Comparison of ENCODE assay signal across 24 cellular contexts in the genomic region with DNA sequence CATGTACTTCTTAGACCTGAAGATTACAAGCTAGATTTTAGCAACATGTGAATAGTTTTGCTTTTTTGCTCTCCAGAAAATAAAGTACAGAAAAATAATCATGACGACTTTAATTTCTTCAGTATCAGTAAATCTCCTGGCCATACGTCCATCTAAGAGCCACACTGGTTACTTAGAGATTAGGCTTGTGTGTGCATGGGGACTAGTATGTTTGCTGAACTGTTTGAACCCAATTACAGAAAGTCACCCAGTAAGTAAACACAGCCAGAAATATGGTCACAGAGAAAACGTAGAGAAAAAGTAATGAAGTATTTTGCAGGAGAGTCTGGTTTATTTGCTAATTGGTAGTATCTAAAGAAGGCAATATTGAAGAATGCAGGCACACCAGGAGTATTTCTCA.
"Had no signal": no experiment of that assay in that cellular context is flagged by ENCODE, and none has a peak within 500 bp of the region (broad histone marks: within the 10 kb centered on the region; RNA-seq: fewer than 3 reads in every experiment).

No MANE protein-coding gene starts in this region.

- H3K9me3 ChIP-seq: esophagus muscularis mucosa, gastrocnemius medialis, heart right ventricle, left lung, lower lobe of right lung had no signal

- ATAC-seq: gastrocnemius medialis; heart right ventricle; left cardiac atrium; left lung; left ventricle myocardium superior; lower lobe of right lung; naive thymus-derived CD4-positive, alpha-beta T cell had no signal

- H3K36me3 ChIP-seq: esophagus muscularis mucosa, gastrocnemius medialis, heart right ventricle, left lung, lower lobe of right lung had no signal

- DNase-seq: dermis blood vessel endothelial cell; dorsolateral prefrontal cortex; effector CD4-positive, alpha-beta T cell; effector memory CD4-positive, alpha-beta T cell; foreskin fibroblast; foreskin melanocyte; gastrocnemius medialis; glutamatergic neuron; head of caudate nucleus; heart right ventricle; hippocampal formation; left cardiac atrium; left lung; left ventricle myocardium superior; lower lobe of right lung; mesendoderm; midbrain; naive thymus-derived CD4-positive, alpha-beta T cell had no signal

- H3K27me3 ChIP-seq: dorsolateral prefrontal cortex, esophagus muscularis mucosa, gastrocnemius medialis, heart right ventricle, left lung had no signal

- H3K27ac ChIP-seq: coronary artery, dorsolateral prefrontal cortex, esophagus muscularis mucosa, gastrocnemius medialis, heart right ventricle, left lung, lower lobe of right lung had no signal

- H3K4me1 ChIP-seq: esophagus muscularis mucosa, gastrocnemius medialis, heart right ventricle, left lung, lower lobe of right lung had no signal

- H3K4me3 ChIP-seq: coronary artery, dorsolateral prefrontal cortex, esophagus muscularis mucosa, gastrocnemius medialis, heart right ventricle, left lung, lower lobe of right lung had no signal

- FAIRE-seq: colon, endothelial cell of umbilical vein, islet of Langerhans, keratinocyte had no signal
